8 cellular contexts compared by ENCODE assay signal in the genomic region with DNA sequence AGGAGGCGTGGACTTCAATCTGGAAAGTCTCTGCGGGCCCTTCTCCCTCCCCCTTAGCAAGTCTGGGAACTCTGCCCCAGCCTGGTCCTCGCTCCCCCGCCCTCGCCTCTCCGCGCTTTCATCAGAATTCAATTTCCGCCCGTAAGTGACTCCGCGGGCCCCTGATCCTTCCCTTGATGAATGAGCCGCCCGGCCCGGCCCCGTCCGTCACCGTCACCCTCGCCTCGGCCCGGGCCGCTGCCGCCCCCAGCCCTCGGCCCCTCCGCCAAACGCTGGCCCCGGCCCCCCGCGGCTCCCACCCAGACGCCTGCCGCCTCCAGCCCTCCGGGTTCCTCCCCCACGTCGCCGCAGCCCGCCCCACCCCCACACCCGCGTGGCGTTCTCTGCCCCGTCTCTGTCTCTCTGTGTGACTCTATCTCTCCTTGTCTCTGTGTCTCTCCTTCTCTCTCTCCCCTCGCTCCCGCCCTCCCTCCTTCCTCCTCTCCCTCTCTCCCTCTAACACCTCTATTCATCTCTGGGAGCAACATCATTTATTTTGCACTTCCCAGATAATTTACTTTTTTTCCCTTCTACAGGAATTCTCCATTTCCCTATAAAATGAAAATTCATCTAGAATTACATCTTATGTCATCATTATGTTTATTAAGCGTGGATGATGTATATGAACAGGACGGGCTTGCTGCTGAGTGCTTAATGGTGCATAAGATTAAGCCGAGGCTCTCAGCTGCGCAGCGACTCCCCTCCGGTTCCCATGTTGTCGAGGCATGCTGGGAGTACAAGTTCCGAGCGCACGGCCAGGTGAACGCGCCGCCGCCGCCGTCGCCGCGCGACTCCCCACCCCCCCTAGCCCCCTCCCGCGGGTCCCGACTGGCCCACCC.
DNase-seq lines count a peak whose midpoint lies in the region; ATAC-seq and TF ChIP-seq lines count a peak whose summit lies in the region.

No MANE protein-coding gene starts in this region.

- H3K27me3 ChIP-seq in WERI-Rb-1 (ENCODE audit: insufficient read depth, low read depth, severe bottlenecking): peaks cover 78% of the 10 kb centered on the region

- in situ Hi-C loops in KBM-7 (cut with MboI; ENCODE audit: low pct_unique_long_range_greater_than_20kb, low sequenced_read_pairs): no loop called here

- DNase-seq in NCI-H2171 treated with DMSO at 0.1 percent for 48 hours (lab: John Stamatoyannopoulos, UW): peak; percentile 26
- no peak for DNase-seq in NCI-H2171 (lab: John Stamatoyannopoulos, UW)
- peak; percentile 39 for DNase-seq in WERI-Rb-1
- DNase-seq in fibroblast of peridontal ligament (ENCODE audit: extremely low read depth): peak; percentile 3
- DNase-seq in stimulated activated CD4-positive, alpha-beta T cell treated with anti-CD3 and anti-CD28 coated beads, TNF-alpha, amount 100 ng/mL, for 4 hours (ENCODE audit: low read depth in 3 of 3): peak; percentile 32 to 38 (median 37)
- no peak for DNase-seq in SKM-1 treated with dmso at 0.1 percent for 144 hours (lab: John Stamatoyannopoulos, UW; ENCODE audit: unreplicated experiment)
- no peak for DNase-seq in KBM-7

- ATAC-seq in HG02884 (IDR thresholded peaks at IDR 0.05; ENCODE audit: unreplicated experiment): no peak

- no peak overlapping the region for H3K27ac ChIP-seq in WERI-Rb-1

- peak overlapping the region; percentile 39 for H3K4me3 ChIP-seq in WERI-Rb-1 (ENCODE audit: low read depth, low read length)

- TF ChIP-seq CTCF in WERI-Rb-1 (IDR thresholded peaks at IDR 0.05; ENCODE audit: low read depth, low read length): no peak

- H3K9me3 ChIP-seq in WERI-Rb-1 (ENCODE audit: severe bottlenecking): peaks cover 2% of the 10 kb centered on the region

- H3K36me3 ChIP-seq in WERI-Rb-1: no peaks in the 10 kb centered on the region

Comparison
In these comparisons a context has a peak if more than half of its experiments do, and no peak if none do; other contexts are left out.
1. DNase-seq: peak in NCI-H2171 treated with DMSO at 0.1 percent for 48 hours (single experiment), WERI-Rb-1 (single experiment), fibroblast of peridontal ligament (single experiment) and stimulated activated CD4-positive, alpha-beta T cell treated with anti-CD3 and anti-CD28 coated beads, TNF-alpha, amount 100 ng/mL, for 4 hours (3 of 3); none in NCI-H2171 (single experiment), SKM-1 treated with dmso at 0.1 percent for 144 hours (single experiment) and KBM-7 (single experiment).